ENCODE assay signal across 14 cellular contexts in genomic region chr6:158770948-158771347, GRCh38. TPM values are rescaled to one million over a fixed set of nuclear protein-coding genes. Genes with fewer than 3 reads are reported as not detected.
DNase-seq lines count a peak whose midpoint lies in the region; ATAC-seq, FAIRE-seq and TF ChIP-seq lines count a peak whose summit lies in the region.
"Had no signal": no experiment of that assay in that cellular context is flagged by ENCODE, and none has a peak within 500 bp of the region (broad histone marks: within the 10 kb centered on the region; RNA-seq: fewer than 3 reads in every experiment).

No MANE protein-coding gene starts in this region.

- no peak overlapping the region for H3K4me3 Mint-ChIP-seq in activated T-cell treated with anti-CD3 and anti-CD28 coated beads, Interleukin-2, amount 50 U/mL, for 24 hours
- no peak overlapping the region for H3K4me3 Mint-ChIP-seq in activated naive CD8-positive, alpha-beta T cell treated with anti-CD3 and anti-CD28 coated beads for 36 hours
- peak overlapping the region in 1 of 2 donors; percentile 22 for H3K4me3 Mint-ChIP-seq in stimulated activated naive B cell treated with anti-CD40 and anti-IgM and Interleukin-4, amounts not matched to agents 10 μg/mL and 1 μg/mL and 100 μg/mL, for 72 hours
- H3K4me3 Mint-ChIP-seq: activated CD4-positive, alpha-beta T cell treated with anti-CD3 and anti-CD28 coated beads, Interleukin-2, amount 10 ng/mL, durations not matched to agents 7 days and 5 days; neural crest cell had no signal

- H3K36me3 Mint-ChIP-seq in activated T-cell treated with anti-CD3 and anti-CD28 coated beads, Interleukin-2, amount 50 U/mL, for 24 hours (ENCODE audit: low read depth), result peaks cover 100% of the 10 kb centered on the region
- H3K36me3 Mint-ChIP-seq in activated naive CD8-positive, alpha-beta T cell treated with anti-CD3 and anti-CD28 coated beads for 36 hours, result peaks cover 47% of the 10 kb centered on the region
- H3K36me3 Mint-ChIP-seq in stimulated activated naive B cell treated with anti-CD40 and anti-IgM and Interleukin-4, amounts not matched to agents 10 μg/mL and 1 μg/mL and 100 μg/mL, for 72 hours, result peaks cover 66 to 76% of the 10 kb centered on the region in 2 donors

- H3K27ac Mint-ChIP-seq in activated T-cell treated with anti-CD3 and anti-CD28 coated beads, Interleukin-2, amount 50 U/mL, for 24 hours, result peak overlapping the region; percentile 91
- peak overlapping the region; percentile 84 for H3K27ac Mint-ChIP-seq in activated naive CD8-positive, alpha-beta T cell treated with anti-CD3 and anti-CD28 coated beads for 36 hours
- H3K27ac Mint-ChIP-seq in stimulated activated naive B cell treated with anti-CD40 and anti-IgM and Interleukin-4, amounts not matched to agents 10 μg/mL and 1 μg/mL and 100 μg/mL, for 72 hours, result peak overlapping the region; percentile 94

- no peaks in the 10 kb centered on the region for H3K9me3 ChIP-seq in right atrium auricular region
- H3K9me3 ChIP-seq: ascending aorta had no signal

- no peak for TF ChIP-seq POLR2A in GM12892 (IDR thresholded peaks at IDR 0.05; ENCODE audit: low read depth, low read length)

- FAIRE-seq in GM12892 (lab: Jason Lieb, UNC), result no peak

- TF ChIP-seq CTCF in right atrium auricular region (IDR thresholded peaks at IDR 0.05), result no peak

- H3K27me3 Mint-ChIP-seq in activated T-cell treated with anti-CD3 and anti-CD28 coated beads, Interleukin-2, amount 50 U/mL, for 24 hours, result no peaks in the 10 kb centered on the region
- no peaks in the 10 kb centered on the region for H3K27me3 Mint-ChIP-seq in activated naive CD8-positive, alpha-beta T cell treated with anti-CD3 and anti-CD28 coated beads for 36 hours
- no peaks in the 10 kb centered on the region for H3K27me3 Mint-ChIP-seq in stimulated activated naive B cell treated with anti-CD40 and anti-IgM and Interleukin-4, amounts not matched to agents 10 μg/mL and 1 μg/mL and 100 μg/mL, for 72 hours
- H3K27me3 Mint-ChIP-seq: activated CD4-positive, alpha-beta T cell treated with anti-CD3 and anti-CD28 coated beads, Interleukin-2, amount 10 ng/mL, durations not matched to agents 7 days and 5 days had no signal

- no peak overlapping the region for H3K4me3 ChIP-seq in right atrium auricular region
- H3K4me3 ChIP-seq: ascending aorta had no signal

- no peak for ATAC-seq in stimulated activated naive B cell treated with anti-CD40 and anti-IgM and Interleukin-4, amounts not matched to agents 10 μg/mL and 1 μg/mL and 100 μg/mL, for 72 hours (replicated peaks)

- H3K36me3 ChIP-seq in right atrium auricular region, result peaks cover 86% of the 10 kb centered on the region

- peaks cover 54% of the 10 kb centered on the region for H3K4me1 Mint-ChIP-seq in activated T-cell treated with anti-CD3 and anti-CD28 coated beads, Interleukin-2, amount 50 U/mL, for 24 hours (ENCODE audit: low read depth)
- H3K4me1 Mint-ChIP-seq in activated naive CD8-positive, alpha-beta T cell treated with anti-CD3 and anti-CD28 coated beads for 36 hours, result peaks cover 51% of the 10 kb centered on the region
- peaks cover 22 to 39% of the 10 kb centered on the region in 2 donors for H3K4me1 Mint-ChIP-seq in stimulated activated naive B cell treated with anti-CD40 and anti-IgM and Interleukin-4, amounts not matched to agents 10 μg/mL and 1 μg/mL and 100 μg/mL, for 72 hours

- no peak for DNase-seq in activated T-cell treated with anti-CD3 and anti-CD28 coated beads, Interleukin-2, amount 50 U/mL, for 24 hours
- DNase-seq in activated T-cell treated with anti-CD3 and anti-CD28 coated beads for 4 hours (no peak), right atrium auricular region (ENCODE audit: low spot score) (no peak), GM12892 (ENCODE audit: insufficient read length) (no peak), cortex of kidney (lab: John Stamatoyannopoulos, UW) (no peak), SK-N-DZ (ENCODE audit: low spot score) (no peak)
- DNase-seq in activated naive CD8-positive, alpha-beta T cell treated with anti-CD3 and anti-CD28 coated beads for 36 hours, result no peak
- DNase-seq in stimulated activated naive B cell treated with anti-CD40 and anti-IgM and Interleukin-4, amounts not matched to agents 10 μg/mL and 1 μg/mL and 100 μg/mL, for 72 hours, result no peak
- DNase-seq: activated CD4-positive, alpha-beta T cell treated with anti-CD3 and anti-CD28 coated beads, Interleukin-2, amount 10 ng/mL, durations not matched to agents 7 days and 5 days; NCI-H446; SHP77; stimulated activated naive CD4-positive, alpha-beta T cell treated with Interleukin-2 at 50 U/mL for 16 hours had no signal

- peak overlapping the region; percentile 61 to 70 for H3K27ac ChIP-seq in right atrium auricular region
- H3K27ac ChIP-seq: ascending aorta had no signal

- H3K9me3 Mint-ChIP-seq in activated T-cell treated with anti-CD3 and anti-CD28 coated beads, Interleukin-2, amount 50 U/mL, for 24 hours, result no peaks in the 10 kb centered on the region
- H3K9me3 Mint-ChIP-seq in activated naive CD8-positive, alpha-beta T cell treated with anti-CD3 and anti-CD28 coated beads for 36 hours, result no peaks in the 10 kb centered on the region
- H3K9me3 Mint-ChIP-seq in stimulated activated naive B cell treated with anti-CD40 and anti-IgM and Interleukin-4, amounts not matched to agents 10 μg/mL and 1 μg/mL and 100 μg/mL, for 72 hours, result no peaks in the 10 kb centered on the region
- H3K9me3 Mint-ChIP-seq: activated CD4-positive, alpha-beta T cell treated with anti-CD3 and anti-CD28 coated beads, Interleukin-2, amount 10 ng/mL, durations not matched to agents 7 days and 5 days; neural crest cell had no signal

- peaks cover 0 to 50% of the 10 kb centered on the region in 2 donors for H3K4me1 ChIP-seq in right atrium auricular region
- H3K4me1 ChIP-seq: ascending aorta had no signal

- H3K27me3 ChIP-seq in right atrium auricular region, result no peaks in the 10 kb centered on the region
- H3K27me3 ChIP-seq: ascending aorta had no signal

RNA-seq across cellular contexts. Expression of gene EZR, which starts 48.2 kb away (rescaled TPM):
- total RNA-seq in activated naive CD8-positive, alpha-beta T cell treated with anti-CD3 and anti-CD28 coated beads for 36 hours, result 100 to 1,000 TPM; 218 to 227 TPM
- total RNA-seq in right atrium auricular region, result 100 to 1,000 TPM; 161 to 197 TPM
- polyA plus RNA-seq in GM12892 (2012; ENCODE audit: missing spikeins), result 137 TPM
- polyA plus RNA-seq in SK-N-DZ (2014; cell fraction: cytosol; rRNA removed), result 46.2 and 51.6 TPM in 2 replicates
- polyA plus RNA-seq in SK-N-DZ (2014; cell fraction: nucleus; rRNA removed), result 31.1 and 33.2 TPM in 2 replicates
